ENCODE assay signal across 1 cellular context in the genomic region with DNA sequence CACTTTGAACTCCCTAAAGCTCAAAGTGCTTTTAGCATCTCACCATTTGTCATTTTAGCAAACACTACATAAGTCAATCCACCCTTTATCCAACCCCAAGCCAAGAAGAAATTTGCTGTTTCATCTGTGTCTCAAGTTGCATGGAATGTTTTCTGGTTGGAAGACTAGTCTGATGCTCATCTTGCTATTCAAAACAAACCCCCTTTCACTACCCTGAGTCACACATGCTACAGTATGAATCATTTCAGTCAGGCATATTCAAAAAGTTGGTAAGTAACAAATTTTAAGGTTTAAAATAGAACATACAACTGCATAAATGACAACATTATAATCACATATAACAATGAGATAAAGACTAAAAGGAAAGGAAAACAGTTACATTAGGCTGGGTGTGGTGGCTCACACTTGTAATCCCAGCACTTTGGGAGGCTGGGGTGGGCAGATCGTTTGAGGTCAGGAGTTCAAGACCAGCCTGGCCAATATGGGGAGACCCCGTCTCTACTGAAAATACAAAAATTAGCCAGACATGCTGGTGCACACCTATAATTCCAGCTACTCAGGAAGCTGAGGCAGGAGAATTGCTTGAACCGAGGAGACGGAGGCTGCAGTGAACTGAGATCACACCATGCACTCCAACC.
TF ChIP-seq lines count a peak whose summit lies in the region.

No MANE protein-coding gene starts in this region.

TF ChIP-seq in SK-N-SH, 30 proteins besides CTCF, POLR2A, EP300 and RAD21:
- TF ChIP-seq POLR2AphosphoS5 (IDR thresholded peaks at IDR 0.05; ENCODE audit: low read depth, low read length), result peak; percentile 55; the same call in 1 of the 2 replicates
- TF ChIP-seq RFX5 (IDR thresholded peaks at IDR 0.05; ENCODE audit: low read length), result no peak
- peak; percentile 46; the same call in 1 of the 2 replicates for TF ChIP-seq RXRA (IDR thresholded peaks at IDR 0.05; ENCODE audit: borderline replicate concordance, low read depth)
- TF ChIP-seq, protein P1, sequence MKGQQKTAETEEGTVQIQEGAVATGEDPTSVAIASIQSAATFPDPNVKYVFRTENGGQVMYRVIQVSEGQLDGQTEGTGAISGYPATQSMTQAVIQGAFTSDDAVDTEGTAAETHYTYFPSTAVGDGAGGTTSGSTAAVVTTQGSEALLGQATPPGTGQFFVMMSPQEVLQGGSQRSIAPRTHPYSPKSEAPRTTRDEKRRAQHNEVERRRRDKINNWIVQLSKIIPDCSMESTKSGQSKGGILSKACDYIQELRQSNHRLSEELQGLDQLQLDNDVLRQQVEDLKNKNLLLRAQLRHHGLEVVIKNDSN (IDR thresholded peaks at IDR 0.05; ENCODE audit: borderline replicate concordance, low read depth), result no peak
- TF ChIP-seq MXI1 (IDR thresholded peaks at IDR 0.05; ENCODE audit: low read depth, low read length), result no peak
- TF ChIP-seq RCOR1 (IDR thresholded peaks at IDR 0.05; ENCODE audit: low read length), result no peak
- 0 out of 2 replicates have a peak, but pooled peaks have one; percentile 34 for TF ChIP-seq FOXM1 (IDR thresholded peaks at IDR 0.05; ENCODE audit: low read depth)
- 0 out of 2 replicates have a peak, but pooled peaks have one; percentile 28 for TF ChIP-seq MEF2A (IDR thresholded peaks at IDR 0.05; ENCODE audit: borderline replicate concordance, low read depth)
- peak; percentile 94 for TF ChIP-seq JUND (IDR thresholded peaks at IDR 0.05)
- TF ChIP-seq EZH2phosphoT487 (IDR thresholded peaks at IDR 0.05; ENCODE audit: borderline replicate concordance, low read depth), result no peak
- TF ChIP-seq, protein P2, sequence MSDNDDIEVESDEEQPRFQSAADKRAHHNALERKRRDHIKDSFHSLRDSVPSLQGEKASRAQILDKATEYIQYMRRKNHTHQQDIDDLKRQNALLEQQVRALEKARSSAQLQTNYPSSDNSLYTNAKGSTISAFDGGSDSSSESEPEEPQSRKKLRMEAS (IDR thresholded peaks at IDR 0.05; ENCODE audit: low read depth), result peak; percentile 54; the same call in 1 of the 2 replicates
- TF ChIP-seq, protein P3, sequence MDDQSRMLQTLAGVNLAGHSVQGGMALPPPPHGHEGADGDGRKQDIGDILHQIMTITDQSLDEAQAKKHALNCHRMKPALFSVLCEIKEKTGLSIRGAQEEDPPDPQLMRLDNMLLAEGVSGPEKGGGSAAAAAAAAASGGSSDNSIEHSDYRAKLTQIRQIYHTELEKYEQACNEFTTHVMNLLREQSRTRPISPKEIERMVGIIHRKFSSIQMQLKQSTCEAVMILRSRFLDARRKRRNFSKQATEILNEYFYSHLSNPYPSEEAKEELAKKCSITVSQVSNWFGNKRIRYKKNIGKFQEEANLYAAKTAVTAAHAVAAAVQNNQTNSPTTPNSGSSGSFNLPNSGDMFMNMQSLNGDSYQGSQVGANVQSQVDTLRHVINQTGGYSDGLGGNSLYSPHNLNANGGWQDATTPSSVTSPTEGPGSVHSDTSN (IDR thresholded peaks at IDR 0.05), result peak; percentile 81
- peak; percentile 72 for TF ChIP-seq TCF12 (IDR thresholded peaks at IDR 0.05)
- TF ChIP-seq, protein P4, sequence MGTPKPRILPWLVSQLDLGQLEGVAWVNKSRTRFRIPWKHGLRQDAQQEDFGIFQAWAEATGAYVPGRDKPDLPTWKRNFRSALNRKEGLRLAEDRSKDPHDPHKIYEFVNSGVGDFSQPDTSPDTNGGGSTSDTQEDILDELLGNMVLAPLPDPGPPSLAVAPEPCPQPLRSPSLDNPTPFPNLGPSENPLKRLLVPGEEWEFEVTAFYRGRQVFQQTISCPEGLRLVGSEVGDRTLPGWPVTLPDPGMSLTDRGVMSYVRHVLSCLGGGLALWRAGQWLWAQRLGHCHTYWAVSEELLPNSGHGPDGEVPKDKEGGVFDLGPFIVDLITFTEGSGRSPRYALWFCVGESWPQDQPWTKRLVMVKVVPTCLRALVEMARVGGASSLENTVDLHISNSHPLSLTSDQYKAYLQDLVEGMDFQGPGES (IDR thresholded peaks at IDR 0.05; ENCODE audit: low read depth, low read length), result no peak
- peak; percentile 97 for TF ChIP-seq FOSL2 (IDR thresholded peaks at IDR 0.05; ENCODE audit: borderline replicate concordance, low read depth)
- no peak for TF ChIP-seq SMC3 (IDR thresholded peaks at IDR 0.05; ENCODE audit: low read depth, low read length)
- TF ChIP-seq ELF1 (IDR thresholded peaks at IDR 0.05), result no peak
- TF ChIP-seq TEAD4 (IDR thresholded peaks at IDR 0.05; ENCODE audit: borderline replicate concordance, insufficient read depth), result peak; percentile 63; the same call in 1 of the 2 replicates
